Comparison of ENCODE assay signal across 2 cellular contexts in genomic region chr12:53065470-53065869, GRCh38.
TF ChIP-seq lines count a peak whose summit lies in the region.

No MANE protein-coding gene starts in this region.

TF ChIP-seq in SK-N-SH treated with all-trans-retinoic acid at 6 μM for 48 hours, 23 proteins besides CTCF, POLR2A, EP300 and RAD21:
- TF ChIP-seq, protein P1, sequence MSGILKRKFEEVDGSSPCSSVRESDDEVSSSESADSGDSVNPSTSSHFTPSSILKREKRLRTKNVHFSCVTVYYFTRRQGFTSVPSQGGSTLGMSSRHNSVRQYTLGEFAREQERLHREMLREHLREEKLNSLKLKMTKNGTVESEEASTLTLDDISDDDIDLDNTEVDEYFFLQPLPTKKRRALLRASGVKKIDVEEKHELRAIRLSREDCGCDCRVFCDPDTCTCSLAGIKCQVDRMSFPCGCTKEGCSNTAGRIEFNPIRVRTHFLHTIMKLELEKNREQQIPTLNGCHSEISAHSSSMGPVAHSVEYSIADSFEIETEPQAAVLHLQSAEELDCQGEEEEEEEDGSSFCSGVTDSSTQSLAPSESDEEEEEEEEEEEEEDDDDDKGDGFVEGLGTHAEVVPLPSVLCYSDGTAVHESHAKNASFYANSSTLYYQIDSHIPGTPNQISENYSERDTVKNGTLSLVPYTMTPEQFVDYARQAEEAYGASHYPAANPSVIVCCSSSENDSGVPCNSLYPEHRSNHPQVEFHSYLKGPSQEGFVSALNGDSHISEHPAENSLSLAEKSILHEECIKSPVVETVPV (CRISPR knock-in tag; IDR thresholded peaks at IDR 0.05): no peak
- TF ChIP-seq ZC3H10 (CRISPR knock-in tag; IDR thresholded peaks at IDR 0.05): no peak
- TF ChIP-seq OSR1 (CRISPR knock-in tag; IDR thresholded peaks at IDR 0.05): no peak
- TF ChIP-seq ZNF8 (CRISPR knock-in tag; IDR thresholded peaks at IDR 0.05): no peak
- no peak for TF ChIP-seq CSDC2 (CRISPR knock-in tag; IDR thresholded peaks at IDR 0.05)
- TF ChIP-seq POU6F1 (CRISPR knock-in tag; IDR thresholded peaks at IDR 0.05; ENCODE audit: borderline replicate concordance, low read depth): no peak
- no peak for TF ChIP-seq SNAI2 (CRISPR knock-in tag; IDR thresholded peaks at IDR 0.05)
- TF ChIP-seq PPARA (CRISPR knock-in tag; IDR thresholded peaks at IDR 0.05; ENCODE audit: borderline replicate concordance): no peak
TF ChIP-seq in SK-N-SH treated with all-trans-retinoic acid at 6 μM for 48 hours: peak in this region for 0.

TF ChIP-seq in SK-N-SH, 30 proteins besides CTCF, POLR2A, EP300 and RAD21:
- TF ChIP-seq JUND (IDR thresholded peaks at IDR 0.05): no peak
